ENCODE assay signal across 8 cellular contexts in the genomic region with DNA sequence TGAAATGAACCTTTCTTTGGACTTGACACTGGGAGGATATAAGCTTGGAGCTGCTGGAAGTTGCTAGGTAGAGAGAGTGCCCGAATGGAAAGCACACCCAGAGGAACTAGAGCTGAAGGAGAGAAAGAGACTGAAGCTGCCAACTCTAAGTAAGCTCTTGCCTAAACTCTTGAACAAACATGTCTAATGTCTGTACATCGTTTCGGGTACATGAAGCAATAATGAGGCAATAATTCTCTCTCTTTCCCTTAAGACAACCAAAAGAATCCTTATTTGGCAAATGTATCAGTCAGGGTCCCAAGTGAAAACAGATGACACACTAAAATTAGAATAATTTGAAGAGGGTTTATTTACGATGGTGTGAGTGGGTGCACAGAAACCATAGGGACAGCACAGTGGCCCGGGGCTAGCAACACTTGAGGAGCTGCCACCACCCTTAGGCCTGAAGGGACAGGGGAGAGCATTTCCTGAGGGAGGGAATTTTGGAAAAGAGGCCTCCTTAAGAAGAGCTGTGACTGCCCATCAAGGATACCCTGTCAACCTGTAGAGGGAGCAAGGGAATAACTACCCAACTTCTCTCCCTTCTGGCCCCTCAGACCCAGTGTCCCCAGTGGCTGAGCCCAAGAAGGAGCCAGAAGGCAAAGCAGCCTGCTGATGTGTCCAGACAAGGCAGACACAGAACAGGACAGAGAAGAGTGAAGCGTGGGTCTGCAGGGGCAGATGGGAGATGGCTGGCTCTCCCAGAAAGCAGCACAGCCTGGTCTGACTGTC. TPM values are rescaled to one million over a fixed set of nuclear protein-coding genes. Genes with fewer than 3 reads are reported as not detected.
DNase-seq lines count a peak whose midpoint lies in the region; TF ChIP-seq lines count a peak whose summit lies in the region.

No MANE protein-coding gene starts in this region.

- H3K9ac ChIP-seq in neural progenitor cell, result no peak overlapping the region

- no peaks in the 10 kb centered on the region for H3K9me3 Mint-ChIP-seq in neural progenitor cell

- peak overlapping the region; percentile 37 for H3K4me3 Mint-ChIP-seq in neural progenitor cell

- no peaks in the 10 kb centered on the region for H3K36me3 Mint-ChIP-seq in neural progenitor cell

- H2AFZ ChIP-seq in neural progenitor cell (replicated peaks), result peak overlapping the region; percentile 30

- H3K9me3 ChIP-seq in neural progenitor cell (ENCODE audit: low read depth) (no peaks in the 10 kb centered on the region), thyroid gland (no peaks in the 10 kb centered on the region)

- H3K27ac ChIP-seq in neural progenitor cell (no peak overlapping the region), thyroid gland (peak overlapping the region in 1 of 3 donors; percentile 17)

- H3F3A ChIP-seq in neural progenitor cell (ENCODE audit: low read depth), result peaks cover 7% of the 10 kb centered on the region

- intact Hi-C loops in thyroid gland (cut with DNase I), result no loop called here

- CTCF ChIA-PET in GM10248 (lab: Yijun Ruan, JAX), result interaction anchor here (0.9 to 8.2 kb wide), 13 partner anchors 8 to 86 kb away, joined by 3 to 91 read pairs (median 4); no protein-coding TSS in a partner anchor

- TF ChIP-seq POLR2A in thyroid gland (IDR thresholded peaks at IDR 0.05), result no peak

- WGBS in thyroid gland, 2 donors, result 41 to 52% methylated on average over 6 of the region's 6 CpGs

- H3K36me3 ChIP-seq in neural progenitor cell, result no peaks in the 10 kb centered on the region
- no peaks in the 10 kb centered on the region for H3K36me3 ChIP-seq in thyroid gland

- no peaks in the 10 kb centered on the region for H4K20me1 ChIP-seq in neural progenitor cell (ENCODE audit: low read depth)

- H3K27me3 ChIP-seq in neural progenitor cell (no peaks in the 10 kb centered on the region), thyroid gland (no peaks in the 10 kb centered on the region)

- no peaks in the 10 kb centered on the region for H3K4me1 ChIP-seq in neural progenitor cell
- H3K4me1 ChIP-seq in thyroid gland, result peaks cover 6 to 17% of the 10 kb centered on the region in 2 donors

- H3K4me1 Mint-ChIP-seq in neural progenitor cell, result peaks cover 24% of the 10 kb centered on the region

- POLR2A ChIA-PET in GM10248 (lab: Yijun Ruan, JAX), result no interaction called here

- no peaks in the 10 kb centered on the region for H3K79me2 ChIP-seq in neural progenitor cell (ENCODE audit: low read depth)

- DNase-seq in GM10248 (ENCODE audit: extremely low spot score) (peak; percentile 45), NCI-H69 (lab: John Stamatoyannopoulos, UW) (peak; percentile 62), dedifferentiated amniotic fluid mesenchymal stem cell (ENCODE audit: extremely low spot score) (peak; percentile 71), neural progenitor cell (ENCODE audit: low spot score) (peak; percentile 79), anterior cingulate cortex (lab: John Stamatoyannopoulos, UW) (no peak), CD1c-positive myeloid dendritic cell (ENCODE audit: extremely low spot score) (no peak), thyroid gland (no peak)
- DNase-seq in central memory CD4-positive, alpha-beta T cell, result no peak

- peak overlapping the region; percentile 79 for H3K27ac Mint-ChIP-seq in neural progenitor cell

- H3K4me3 ChIP-seq in neural progenitor cell, result no peak overlapping the region
- no peak overlapping the region for H3K4me3 ChIP-seq in thyroid gland (replicated peaks in 1 of 3)

- peaks cover 5% of the 10 kb centered on the region for H3K27me3 Mint-ChIP-seq in neural progenitor cell (ENCODE audit: insufficient read depth, low read depth)

- H3K4me2 ChIP-seq in neural progenitor cell, result no peak overlapping the region

- TF ChIP-seq CTCF in GM10248 (IDR thresholded peaks at IDR 0.05; ENCODE audit: control extremely low read depth, extremely low read depth, low read depth, missing control alignments) (peak; percentile 26), neural progenitor cell (IDR thresholded peaks at IDR 0.05) (peak; percentile 63), thyroid gland (IDR thresholded peaks at IDR 0.05) (peak in 3 of 6 experiments; percentile 27 to 38 (median 38))

RNA-seq across cellular contexts. Expression of gene KHDRBS1, which starts 36.1 kb away (rescaled TPM):
- total RNA-seq in neural progenitor cell (ENCODE audit: low replicate concordance) (159 and 201 TPM in 2 replicates), thyroid gland (100 to 1,000 TPM in 1 of 4 donors, 10 to 100 TPM in 3; 71.9 to 107 (median 82.5) TPM)

RNA-seq across cellular contexts. Expression of gene PTP4A2, which starts 39.4 kb away (rescaled TPM):
- total RNA-seq in neural progenitor cell (ENCODE audit: low replicate concordance), result 211 and 540 TPM in 2 replicates
- total RNA-seq in thyroid gland, result 100 to 1,000 TPM; 204 to 507 (median 328) TPM

Comparison
In these comparisons a context has a peak if more than half of its experiments do, and no peak if none do; other contexts are left out.
1. DNase-seq: peak in GM10248 (single experiment), NCI-H69 (single experiment), dedifferentiated amniotic fluid mesenchymal stem cell (single experiment) and neural progenitor cell (single experiment); none in anterior cingulate cortex (0 of 58), CD1c-positive myeloid dendritic cell (single experiment), thyroid gland (0 of 2) and central memory CD4-positive, alpha-beta T cell (single experiment).